Comparison of ENCODE assay signal across 10 cellular contexts in genomic region chr7:92765725-92766124, GRCh38.
DNase-seq lines count a peak whose midpoint lies in the region; ATAC-seq and TF ChIP-seq lines count a peak whose summit lies in the region.
"Had no signal": no experiment of that assay in that cellular context is flagged by ENCODE, and none has a peak within 500 bp of the region (broad histone marks: within the 10 kb centered on the region; RNA-seq: fewer than 3 reads in every experiment).

No MANE protein-coding gene starts in this region.

- H3K9me3 ChIP-seq in GM23248 (ENCODE audit: low read depth) (no peaks in the 10 kb centered on the region), RWPE2 (ENCODE audit: severe bottlenecking) (no peaks in the 10 kb centered on the region), psoas muscle (no peaks in the 10 kb centered on the region)

- no peak for TF ChIP-seq CTCF in RWPE2 (IDR thresholded peaks at IDR 0.05; ENCODE audit: poor library complexity, severe bottlenecking)
- no peak for TF ChIP-seq CTCF in fibroblast of mammary gland (conservative IDR thresholded peaks at IDR 0.05; ENCODE audit: control insufficient read depth, insufficient read depth, low read depth, low read length)
- TF ChIP-seq CTCF in psoas muscle (IDR thresholded peaks at IDR 0.05), result no peak

- H4K20me1 ChIP-seq in GM23248 (ENCODE audit: insufficient read depth), result no peaks in the 10 kb centered on the region

- no peak overlapping the region for H2AFZ ChIP-seq in GM23248

- in situ Hi-C loops in GM23248 (cut with MboI), result no loop called here

- H3K79me2 ChIP-seq in GM23248 (ENCODE audit: insufficient read depth), result peaks cover 93% of the 10 kb centered on the region

- intact Hi-C loops in psoas muscle (cut with DNase I), result no loop called here

- H3K4me2 ChIP-seq in GM23248 (ENCODE audit: unreplicated experiment), result peak overlapping the region; percentile 71

- H3K27me3 ChIP-seq in GM23248 (replicated peaks; ENCODE audit: insufficient read depth) (no peaks in the 10 kb centered on the region), RWPE2 (ENCODE audit: insufficient read depth, poor library complexity, severe bottlenecking) (no peaks in the 10 kb centered on the region), psoas muscle (ENCODE audit: insufficient read depth in 3 of 3, low read length in 2 of 3) (no peaks in the 10 kb centered on the region)

- H3K4me3 ChIP-seq in GM23248 (peak overlapping the region; percentile 35; the same call in 1 of the 2 replicates), RWPE2 (ENCODE audit: severe bottlenecking) (no peak overlapping the region), fibroblast of mammary gland (ENCODE audit: control insufficient read depth, low read depth, low read length) (no peak overlapping the region), psoas muscle (no peak overlapping the region)
- H3K4me3 ChIP-seq: K562 had no signal

- peaks cover 87% of the 10 kb centered on the region for H3K4me1 ChIP-seq in GM23248 (ENCODE audit: insufficient read depth)
- peaks cover 82% of the 10 kb centered on the region for H3K4me1 ChIP-seq in RWPE2 (ENCODE audit: insufficient read depth, poor library complexity, severe bottlenecking)
- no peaks in the 10 kb centered on the region for H3K4me1 ChIP-seq in psoas muscle

- 0 to 3% methylated on average over 3 of the region's 3 CpGs for WGBS in GM23248 (ENCODE audit: low coverage in 1 of 2, low lambda C conversion rate in 2 of 2, missing lambda C conversion rate in 2 of 2), 2 experiments
- 32 to 52% (median 39%) methylated on average over 3 of the region's 3 CpGs for WGBS in psoas muscle, 3 donors

- H3K36me3 ChIP-seq in GM23248 (ENCODE audit: low read depth) (no peaks in the 10 kb centered on the region), RWPE2 (ENCODE audit: low read depth) (peaks cover 38% of the 10 kb centered on the region), psoas muscle (ENCODE audit: insufficient read depth in 1 of 2, low read depth in 1 of 2) (no peaks in the 10 kb centered on the region)

- peaks cover 83% of the 10 kb centered on the region for H3F3A ChIP-seq in GM23248 (ENCODE audit: insufficient read depth)

- peak overlapping the region; percentile 61 for H3K9ac ChIP-seq in GM23248

- H3K27ac ChIP-seq in GM23248 (peak overlapping the region; percentile 83), RWPE2 (ENCODE audit: poor library complexity, severe bottlenecking) (peak overlapping the region; percentile 91), psoas muscle (no peak overlapping the region)

- no peaks in the 10 kb centered on the region for H3K9me2 ChIP-seq in GM23248 (ENCODE audit: insufficient read depth)

- ATAC-seq in RWPE2 (ENCODE audit: low read depth) (peak; percentile 72), GM21526 (IDR thresholded peaks at IDR 0.05; ENCODE audit: low FRiP score, unreplicated experiment) (no peak), psoas muscle (no peak)
- ATAC-seq: K562 had no signal

- DNase-seq in GM23248 (peak; percentile 88), RWPE2 (ENCODE audit: low spot score) (peak; percentile 66), fibroblast of mammary gland (ENCODE audit: low read depth) (peak; percentile 85), renal cortical epithelial cell (ENCODE audit: low read depth) (peak; percentile 86), psoas muscle (no peak), GDM1 (lab: John Stamatoyannopoulos, UW) (no peak), NK-92 (lab: John Stamatoyannopoulos, UW; ENCODE audit: unreplicated experiment) (no peak)
- DNase-seq: stimulated activated naive CD4-positive, alpha-beta T cell treated with Interleukin-2 at 50 U/mL for 16 hours had no signal

Comparison
In these comparisons a context has a peak if more than half of its experiments do, and no peak if none do; other contexts are left out.
1. DNase-seq: peak in GM23248 (single experiment), RWPE2 (single experiment), fibroblast of mammary gland (single experiment) and renal cortical epithelial cell (single experiment); none in psoas muscle (0 of 2), GDM1 (single experiment) and NK-92 (single experiment).